19 cellular contexts compared by ENCODE assay signal in the genomic region with DNA sequence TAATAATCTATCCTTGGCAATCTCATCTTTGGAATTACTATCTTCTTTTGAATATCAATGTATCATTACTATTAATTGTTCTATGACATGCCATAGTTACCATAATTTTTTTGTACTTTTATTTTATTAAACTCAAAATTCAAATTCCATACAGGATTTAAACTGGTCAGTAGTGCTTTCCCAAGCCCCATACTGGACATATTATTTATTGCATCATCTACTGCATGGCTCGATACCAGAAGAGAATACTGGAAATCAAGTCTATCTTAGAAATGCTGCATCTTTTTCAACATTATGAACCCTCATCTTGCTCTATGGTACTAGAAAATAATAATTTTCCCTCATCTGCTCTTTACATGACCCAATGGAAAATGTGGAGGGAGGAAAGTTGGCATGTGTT. TPM values are rescaled to one million over a fixed set of nuclear protein-coding genes. Genes with fewer than 3 reads are reported as not detected.
DNase-seq lines count a peak whose midpoint lies in the region; ATAC-seq and TF ChIP-seq lines count a peak whose summit lies in the region.
"Had no signal": no experiment of that assay in that cellular context is flagged by ENCODE, and none has a peak within 500 bp of the region (broad histone marks: within the 10 kb centered on the region; RNA-seq: fewer than 3 reads in every experiment).

No MANE protein-coding gene starts in this region.

- no peak overlapping the region for H2AK5ac ChIP-seq in IMR-90 (ENCODE audit: low read depth, low read length)

- TF ChIP-seq POLR2A in HCT116 (IDR thresholded peaks at IDR 0.05; ENCODE audit: borderline replicate concordance, extremely low read depth, insufficient read depth, insufficient read length) (no peak), IMR-90 (IDR thresholded peaks at IDR 0.05; ENCODE audit: low read depth, low read length) (no peak)

- H3K4me3 Mint-ChIP-seq in stimulated activated memory B cell treated with anti-CD40 and anti-IgM and Interleukin-4, amounts not matched to agents 10 μg/mL and 1 μg/mL and 100 μg/mL, for 72 hours: no peak overlapping the region
- H3K4me3 Mint-ChIP-seq in stimulated activated effector memory CD8-positive, alpha-beta T cell treated with anti-CD3 and anti-CD28 coated beads, Interleukin-12 subunit alpha, Interleukin-12 subunit beta, amount 100 ng/mL, for 72 hours: no peak overlapping the region
- H3K4me3 Mint-ChIP-seq: B cell; CD4-positive, alpha-beta T cell; CD8-positive, alpha-beta T cell had no signal

- H3K4me3 ChIP-seq in HCT116 (replicated peaks in 1 of 2; ENCODE audit: low read depth in 1 of 2, low read length in 2 of 2) (no peak overlapping the region), IMR-90 (ENCODE audit: insufficient read depth, low read depth, low read length) (no peak overlapping the region), fibroblast of the aortic adventitia (ENCODE audit: low read depth, low read length) (no peak overlapping the region), dorsolateral prefrontal cortex (no peak overlapping the region)
- H3K4me3 ChIP-seq: BLaER1 treated with 17β-estradiol and CSF1 and Interleukin-3, amounts not matched to agents 10 nM and 100 nM had no signal

- no peak overlapping the region for H3K18ac ChIP-seq in IMR-90 (ENCODE audit: low read depth, low read length)

- 0 out of 2 replicates have a peak, but pooled peaks cover 3% of the 10 kb centered on the region for H3K9me2 ChIP-seq in HCT116 (ENCODE audit: insufficient read depth)

- H3K9me1 ChIP-seq in IMR-90 (ENCODE audit: insufficient read depth, low read length): no peaks in the 10 kb centered on the region

- in situ Hi-C loops in IMR-90 (cut with MboI; ENCODE audit: low sequenced_read_pairs): no loop called here

- H3K27me3 Mint-ChIP-seq in stimulated activated memory B cell treated with anti-CD40 and anti-IgM and Interleukin-4, amounts not matched to agents 10 μg/mL and 1 μg/mL and 100 μg/mL, for 72 hours: no peaks in the 10 kb centered on the region
- H3K27me3 Mint-ChIP-seq: B cell; CD4-positive, alpha-beta T cell had no signal

- H2BK5ac ChIP-seq in IMR-90 (ENCODE audit: low read depth, low read length, poor library complexity, severe bottlenecking): no peak overlapping the region

- H4K5ac ChIP-seq in IMR-90 (ENCODE audit: low read depth, low read length): no peak overlapping the region

- dilution Hi-C loops in IMR-90 (cut with HindIII; ENCODE audit: low sequenced_read_pairs, unreplicated experiment): no loop called here

- H3K36me3 ChIP-seq in HCT116 (ENCODE audit: control insufficient read depth in 1 of 2, insufficient read depth in 2 of 2, low read length in 2 of 2) (no peaks in the 10 kb centered on the region), IMR-90 (ENCODE audit: control insufficient read depth, insufficient read depth, low read length) (no peaks in the 10 kb centered on the region)
- H3K36me3 ChIP-seq: BLaER1 treated with 17β-estradiol and CSF1 and Interleukin-3, amounts not matched to agents 10 nM and 100 nM had no signal

- no peak overlapping the region for H2BK120ac ChIP-seq in IMR-90 (ENCODE audit: low read depth, low read length)

- H3K4me2 ChIP-seq in HCT116 (ENCODE audit: low read length) (no peak overlapping the region), IMR-90 (ENCODE audit: low read depth, low read length) (no peak overlapping the region)
- H3K4me2 ChIP-seq: BLaER1 treated with 17β-estradiol and CSF1 and Interleukin-3, amounts not matched to agents 10 nM and 100 nM had no signal

- no peaks in the 10 kb centered on the region for H3K9me3 ChIP-seq in HCT116 (ENCODE audit: control insufficient read depth in 1 of 2, insufficient read depth in 1 of 2, low read depth in 1 of 2, low read length in 2 of 2)
- H3K9me3 ChIP-seq in IMR-90 (ENCODE audit: control insufficient read depth, insufficient read depth, low read length): no peaks in the 10 kb centered on the region
- H3K9me3 ChIP-seq: BLaER1 treated with 17β-estradiol and CSF1 and Interleukin-3, amounts not matched to agents 10 nM and 100 nM; Caco-2 had no signal

- TF ChIP-seq CTCF in HCT116 (IDR thresholded peaks at IDR 0.05 in 2 of 3, conservative IDR thresholded peaks at IDR 0.05 in 1 of 3; ENCODE audit: borderline replicate concordance in 1 of 3, insufficient read depth in 1 of 3, low read depth in 2 of 3, low read length in 2 of 3) (no peak), IMR-90 (conservative IDR thresholded peaks at IDR 0.05; ENCODE audit: low read depth, low read length) (no peak), fibroblast of the aortic adventitia (IDR thresholded peaks at IDR 0.05; ENCODE audit: insufficient read depth, low read length) (no peak), dorsolateral prefrontal cortex (IDR thresholded peaks at IDR 0.05 in 54 of 56, conservative IDR thresholded peaks at IDR 0.05 in 2 of 56; ENCODE audit: low read depth in 1 of 56, partially characterized antibody in 56 of 56) (no peak)

- TF ChIP-seq RAD21 in HCT116 (IDR thresholded peaks at IDR 0.05; ENCODE audit: low read depth) (no peak), IMR-90 (IDR thresholded peaks at IDR 0.05; ENCODE audit: low read length) (no peak)

- H3K36me3 Mint-ChIP-seq in stimulated activated memory B cell treated with anti-CD40 and anti-IgM and Interleukin-4, amounts not matched to agents 10 μg/mL and 1 μg/mL and 100 μg/mL, for 72 hours: no peaks in the 10 kb centered on the region
- no peaks in the 10 kb centered on the region for H3K36me3 Mint-ChIP-seq in stimulated activated effector memory CD8-positive, alpha-beta T cell treated with anti-CD3 and anti-CD28 coated beads, Interleukin-12 subunit alpha, Interleukin-12 subunit beta, amount 100 ng/mL, for 72 hours
- H3K36me3 Mint-ChIP-seq: CD8-positive, alpha-beta T cell had no signal

- H3K4me1 ChIP-seq in HCT116 (ENCODE audit: control insufficient read depth in 1 of 2, insufficient read depth in 2 of 2, low read length in 2 of 2) (0 out of 4 replicates have a peak, but pooled peaks cover 0 to 3% of the 10 kb centered on the region in 2 experiments), IMR-90 (ENCODE audit: control insufficient read depth, insufficient read depth, low read length) (no peaks in the 10 kb centered on the region; the same call in 1 of the 2 replicates)
- H3K4me1 ChIP-seq: BLaER1 treated with 17β-estradiol and CSF1 and Interleukin-3, amounts not matched to agents 10 nM and 100 nM; Caco-2 had no signal

- H3K9me3 Mint-ChIP-seq in stimulated activated memory B cell treated with anti-CD40 and anti-IgM and Interleukin-4, amounts not matched to agents 10 μg/mL and 1 μg/mL and 100 μg/mL, for 72 hours: peaks cover 4% of the 10 kb centered on the region
- H3K9me3 Mint-ChIP-seq in stimulated activated effector memory CD8-positive, alpha-beta T cell treated with anti-CD3 and anti-CD28 coated beads, Interleukin-12 subunit alpha, Interleukin-12 subunit beta, amount 100 ng/mL, for 72 hours: peaks cover 21% of the 10 kb centered on the region

- BruUV-seq in HCT116 (replicated peaks; lab: Mats Ljungman, UMichigan) (no TSS peak), IMR-90 (replicated peaks; lab: Mats Ljungman, UMichigan) (no TSS peak)

- WGBS in IMR-90 (ENCODE audit: extremely low coverage in 2 of 2, insufficient read length in 1 of 2), 2 experiments: no CpG with 5 or more reads among the region's 1 CpG

- H4K20me1 ChIP-seq in HCT116 (ENCODE audit: insufficient read depth): no peaks in the 10 kb centered on the region
- H4K20me1 ChIP-seq in IMR-90 (ENCODE audit: insufficient read depth, low read length): no peaks in the 10 kb centered on the region
- H4K20me1 ChIP-seq: BLaER1 treated with 17β-estradiol and CSF1 and Interleukin-3, amounts not matched to agents 10 nM and 100 nM had no signal

- H4K91ac ChIP-seq in IMR-90 (ENCODE audit: insufficient read depth, low read depth, low read length): no peak overlapping the region

- no peak for ATAC-seq in HCT116
- no peak for ATAC-seq in IMR-90 (ENCODE audit: low read depth)
- ATAC-seq in stimulated activated memory B cell treated with anti-CD40 and anti-IgM and Interleukin-4, amounts not matched to agents 10 μg/mL and 1 μg/mL and 100 μg/mL, for 72 hours: no peak
- no peak for ATAC-seq in stimulated activated effector memory CD8-positive, alpha-beta T cell treated with anti-CD3 and anti-CD28 coated beads, Interleukin-12 subunit alpha, Interleukin-12 subunit beta, amount 100 ng/mL, for 72 hours
- ATAC-seq: CD8-positive, alpha-beta T cell had no signal

- H2AFZ ChIP-seq in HCT116 (ENCODE audit: low read depth, low read length, poor library complexity, severe bottlenecking) (peak overlapping the region; percentile 16), IMR-90 (replicated peaks; ENCODE audit: low read length, poor library complexity) (no peak overlapping the region)

- no peak overlapping the region for H2BK15ac ChIP-seq in IMR-90 (ENCODE audit: low read depth, low read length)

- H3K4ac ChIP-seq in IMR-90 (ENCODE audit: low read depth, low read length): no peak overlapping the region

- DNase-seq in HCT116 (ENCODE audit: low read depth, low spot score): no peak
- DNase-seq in IMR-90: no peak
- DNase-seq in fibroblast of gingiva (ENCODE audit: low read depth): peak; percentile 30
- DNase-seq in fibroblast of the aortic adventitia (ENCODE audit: low read depth): peak; percentile 25
- no peak for DNase-seq in stimulated activated effector memory CD8-positive, alpha-beta T cell treated with anti-CD3 and anti-CD28 coated beads, Interleukin-12 subunit alpha, Interleukin-12 subunit beta, amount 100 ng/mL, for 72 hours (ENCODE audit: low spot score in 2 of 2)
- DNase-seq in dorsolateral prefrontal cortex: no peak
- DNase-seq in Ammon's horn (ENCODE audit: low spot score): no peak
- DNase-seq: 8988T; ACHN; Caco-2; Calu3; CD4-positive, alpha-beta T cell; CD8-positive, alpha-beta T cell; DMS79 treated with DMSO at 0.1 percent for 48 hours; GF-D8 had no signal

- H2AK9ac ChIP-seq in IMR-90 (replicated peaks; ENCODE audit: low read depth, low read length, poor library complexity): no peak overlapping the region

- no peaks in the 10 kb centered on the region for H3K4me1 Mint-ChIP-seq in stimulated activated memory B cell treated with anti-CD40 and anti-IgM and Interleukin-4, amounts not matched to agents 10 μg/mL and 1 μg/mL and 100 μg/mL, for 72 hours
- H3K4me1 Mint-ChIP-seq in stimulated activated effector memory CD8-positive, alpha-beta T cell treated with anti-CD3 and anti-CD28 coated beads, Interleukin-12 subunit alpha, Interleukin-12 subunit beta, amount 100 ng/mL, for 72 hours: no peaks in the 10 kb centered on the region
- H3K4me1 Mint-ChIP-seq: B cell had no signal

- H2BK20ac ChIP-seq in IMR-90 (ENCODE audit: low read depth, low read length): no peak overlapping the region

- H3K14ac ChIP-seq in IMR-90 (replicated peaks; ENCODE audit: low read depth, low read length): no peak overlapping the region

- POLR2A ChIA-PET in HCT116 (lab: Charles Lee): no interaction called here
- POLR2A ChIA-PET in IMR-90 (lab: Charles Lee; ENCODE audit: unreplicated experiment): no interaction called here

- intact Hi-C loops in HCT116 (cut with micrococcal nuclease) (no loop called here), IMR-90 (cut with micrococcal nuclease) (no loop called here), dorsolateral prefrontal cortex (cut with DNase I) (no loop called here)

- no peak overlapping the region for H3K27ac ChIP-seq in HCT116 (ENCODE audit: low read depth, low read length)
- H3K27ac ChIP-seq in IMR-90 (ENCODE audit: insufficient read depth, low read length): no peak overlapping the region
- no peak overlapping the region for H3K27ac ChIP-seq in dorsolateral prefrontal cortex
- H3K27ac ChIP-seq: BLaER1 treated with 17β-estradiol and CSF1 and Interleukin-3, amounts not matched to agents 10 nM and 100 nM; C4-2B had no signal

- no peaks in the 10 kb centered on the region for H3K79me2 ChIP-seq in HCT116 (ENCODE audit: insufficient read depth, low read length)

- no peak overlapping the region for H4K8ac ChIP-seq in IMR-90 (ENCODE audit: low read depth in 2 of 2, low read length in 2 of 2)

- CTCF ChIA-PET in HCT116 (lab: Charles Lee) (no interaction called here), IMR-90 (lab: Yijun Ruan, JAX) (interaction anchor here (1.0 kb wide), 1 partner anchor 10 kb away, joined by 3 read pairs; a partner anchor contains a TSS)

- RAD21 ChIA-PET in HCT116 (lab: Charles Lee; ENCODE audit: low non-redundant PET in 1 of 2, low total read pairs in 2 of 2, uncharacterized antibody in 2 of 2, unreplicated experiment in 2 of 2): no interaction called here

- no peaks in the 10 kb centered on the region for H3K27me3 ChIP-seq in HCT116 (ENCODE audit: insufficient read depth, low read length)
- no peaks in the 10 kb centered on the region for H3K27me3 ChIP-seq in IMR-90 (ENCODE audit: control insufficient read depth, insufficient read depth, low read length)
- H3K27me3 ChIP-seq in dorsolateral prefrontal cortex: no peaks in the 10 kb centered on the region
- H3K27me3 ChIP-seq: BLaER1 treated with 17β-estradiol and CSF1 and Interleukin-3, amounts not matched to agents 10 nM and 100 nM had no signal

- H3K79me1 ChIP-seq in IMR-90 (ENCODE audit: low read depth in 1 of 2, low read length in 2 of 2): no peaks in the 10 kb centered on the region

- no peak overlapping the region for H3K23ac ChIP-seq in IMR-90 (ENCODE audit: low read depth, low read length)

- no peak overlapping the region for H3K27ac Mint-ChIP-seq in stimulated activated memory B cell treated with anti-CD40 and anti-IgM and Interleukin-4, amounts not matched to agents 10 μg/mL and 1 μg/mL and 100 μg/mL, for 72 hours
- H3K27ac Mint-ChIP-seq in stimulated activated effector memory CD8-positive, alpha-beta T cell treated with anti-CD3 and anti-CD28 coated beads, Interleukin-12 subunit alpha, Interleukin-12 subunit beta, amount 100 ng/mL, for 72 hours: no peak overlapping the region
- H3K27ac Mint-ChIP-seq: B cell; CD4-positive, alpha-beta T cell; CD8-positive, alpha-beta T cell had no signal

- no peak overlapping the region for H3K9ac ChIP-seq in HCT116 (ENCODE audit: low read length)
- no peak overlapping the region for H3K9ac ChIP-seq in IMR-90 (ENCODE audit: low read depth, low read length)
- H3K9ac ChIP-seq: BLaER1 treated with 17β-estradiol and CSF1 and Interleukin-3, amounts not matched to agents 10 nM and 100 nM had no signal

- no peak overlapping the region for H3K56ac ChIP-seq in IMR-90 (ENCODE audit: extremely low read depth, insufficient read depth, low read length)

RNA-seq across cellular contexts. Expression of a gene that starts 9.4 kb away (rescaled TPM):
- total RNA-seq in HCT116 (2021; ENCODE audit: unreplicated experiment) (0.12 TPM), IMR-90 (2012; rRNA removed) (0.83 and 0.90 TPM in 2 replicates), fibroblast of the aortic adventitia (ENCODE audit: low replicate concordance) (18.7 and 34.9 TPM in 2 replicates), dorsolateral prefrontal cortex (100 to 1,000 TPM in 10 of 120 experiments, 10 to 100 TPM in 110; 24.0 to 119 (median 70.6) TPM)
- polyA plus RNA-seq in HCT116 (2012): 0.01 and 0.05 TPM in 2 replicates
- polyA plus RNA-seq in IMR-90 (2012; rRNA removed): 0.24 and 0.26 TPM in 2 replicates
- 0.04 and 0.12 TPM in 2 replicates for polyA plus RNA-seq in IMR-90 (2012; cell fraction: cytosol; rRNA removed)
- polyA plus RNA-seq in IMR-90 (2012; cell fraction: nucleus; rRNA removed; ENCODE audit: low replicate concordance): 0.05 and 0.34 TPM in 2 replicates
- total RNA-seq: B cell; Caco-2; CD4-positive, alpha-beta T cell; CD8-positive, alpha-beta T cell had no signal

Comparison
In these comparisons a context has a peak if more than half of its experiments do, and no peak if none do; other contexts are left out.
1. DNase-seq: peak in fibroblast of gingiva (single experiment) and fibroblast of the aortic adventitia (single experiment); none in HCT116 (single experiment), IMR-90 (single experiment), stimulated activated effector memory CD8-positive, alpha-beta T cell treated with anti-CD3 and anti-CD28 coated beads, Interleukin-12 subunit alpha, Interleukin-12 subunit beta, amount 100 ng/mL, for 72 hours (0 of 2), dorsolateral prefrontal cortex (0 of 10) and Ammon's horn (single experiment).
2. RNA of a gene that starts 9.4 kb away (total RNA-seq): 24.0 to 119 TPM in dorsolateral prefrontal cortex and 18.7 to 34.9 TPM in fibroblast of the aortic adventitia; 0.83 to 0.90 TPM in IMR-90 and 0.12 TPM in HCT116 (single experiment); every median in the first group is over 10 times any median in the second.